In genomic region chr18:62245699-62246098, GRCh38 we compare ENCODE assay signal across 1 cellular context.
TF ChIP-seq lines count a peak whose summit lies in the region.

No MANE protein-coding gene starts in this region.

TF ChIP-seq in GM12878, 131 proteins besides CTCF, POLR2A, EP300 and RAD21 (continued from another document):
- TF ChIP-seq ZBTB11 (CRISPR knock-in tag; IDR thresholded peaks at IDR 0.05): no peak
- TF ChIP-seq, protein P1, sequence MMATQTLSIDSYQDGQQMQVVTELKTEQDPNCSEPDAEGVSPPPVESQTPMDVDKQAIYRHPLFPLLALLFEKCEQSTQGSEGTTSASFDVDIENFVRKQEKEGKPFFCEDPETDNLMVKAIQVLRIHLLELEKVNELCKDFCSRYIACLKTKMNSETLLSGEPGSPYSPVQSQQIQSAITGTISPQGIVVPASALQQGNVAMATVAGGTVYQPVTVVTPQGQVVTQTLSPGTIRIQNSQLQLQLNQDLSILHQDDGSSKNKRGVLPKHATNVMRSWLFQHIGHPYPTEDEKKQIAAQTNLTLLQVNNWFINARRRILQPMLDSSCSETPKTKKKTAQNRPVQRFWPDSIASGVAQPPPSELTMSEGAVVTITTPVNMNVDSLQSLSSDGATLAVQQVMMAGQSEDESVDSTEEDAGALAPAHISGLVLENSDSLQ (IDR thresholded peaks at IDR 0.05): no peak
- TF ChIP-seq, protein P2, sequence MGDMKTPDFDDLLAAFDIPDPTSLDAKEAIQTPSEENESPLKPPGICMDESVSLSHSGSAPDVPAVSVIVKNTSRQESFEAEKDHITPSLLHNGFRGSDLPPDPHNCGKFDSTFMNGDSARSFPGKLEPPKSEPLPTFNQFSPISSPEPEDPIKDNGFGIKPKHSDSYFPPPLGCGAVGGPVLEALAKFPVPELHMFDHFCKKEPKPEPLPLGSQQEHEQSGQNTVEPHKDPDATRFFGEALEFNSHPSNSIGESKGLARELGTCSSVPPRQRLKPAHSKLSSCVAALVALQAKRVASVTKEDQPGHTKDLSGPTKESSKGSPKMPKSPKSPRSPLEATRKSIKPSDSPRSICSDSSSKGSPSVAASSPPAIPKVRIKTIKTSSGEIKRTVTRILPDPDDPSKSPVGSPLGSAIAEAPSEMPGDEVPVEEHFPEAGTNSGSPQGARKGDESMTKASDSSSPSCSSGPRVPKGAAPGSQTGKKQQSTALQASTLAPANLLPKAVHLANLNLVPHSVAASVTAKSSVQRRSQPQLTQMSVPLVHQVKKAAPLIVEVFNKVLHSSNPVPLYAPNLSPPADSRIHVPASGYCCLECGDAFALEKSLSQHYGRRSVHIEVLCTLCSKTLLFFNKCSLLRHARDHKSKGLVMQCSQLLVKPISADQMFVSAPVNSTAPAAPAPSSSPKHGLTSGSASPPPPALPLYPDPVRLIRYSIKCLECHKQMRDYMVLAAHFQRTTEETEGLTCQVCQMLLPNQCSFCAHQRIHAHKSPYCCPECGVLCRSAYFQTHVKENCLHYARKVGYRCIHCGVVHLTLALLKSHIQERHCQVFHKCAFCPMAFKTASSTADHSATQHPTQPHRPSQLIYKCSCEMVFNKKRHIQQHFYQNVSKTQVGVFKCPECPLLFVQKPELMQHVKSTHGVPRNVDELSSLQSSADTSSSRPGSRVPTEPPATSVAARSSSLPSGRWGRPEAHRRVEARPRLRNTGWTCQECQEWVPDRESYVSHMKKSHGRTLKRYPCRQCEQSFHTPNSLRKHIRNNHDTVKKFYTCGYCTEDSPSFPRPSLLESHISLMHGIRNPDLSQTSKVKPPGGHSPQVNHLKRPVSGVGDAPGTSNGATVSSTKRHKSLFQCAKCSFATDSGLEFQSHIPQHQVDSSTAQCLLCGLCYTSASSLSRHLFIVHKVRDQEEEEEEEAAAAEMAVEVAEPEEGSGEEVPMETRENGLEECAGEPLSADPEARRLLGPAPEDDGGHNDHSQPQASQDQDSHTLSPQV (IDR thresholded peaks at IDR 0.05): no peak
- no peak for TF ChIP-seq SKIL (IDR thresholded peaks at IDR 0.05; ENCODE audit: low read depth, poor library complexity, severe bottlenecking)
- TF ChIP-seq YBX1 (IDR thresholded peaks at IDR 0.05): no peak
- no peak for TF ChIP-seq EED (IDR thresholded peaks at IDR 0.05; ENCODE audit: low read depth)
- no peak for TF ChIP-seq NBN (IDR thresholded peaks at IDR 0.05)
- no peak for TF ChIP-seq NR2C2 (IDR thresholded peaks at IDR 0.05; ENCODE audit: borderline replicate concordance, control insufficient read depth, insufficient read length, low read depth)
- no peak for TF ChIP-seq CREB1 (IDR thresholded peaks at IDR 0.05; ENCODE audit: low read depth)
- TF ChIP-seq SREBF1 (IDR thresholded peaks at IDR 0.05; ENCODE audit: low read length): no peak
- TF ChIP-seq, protein P3, sequence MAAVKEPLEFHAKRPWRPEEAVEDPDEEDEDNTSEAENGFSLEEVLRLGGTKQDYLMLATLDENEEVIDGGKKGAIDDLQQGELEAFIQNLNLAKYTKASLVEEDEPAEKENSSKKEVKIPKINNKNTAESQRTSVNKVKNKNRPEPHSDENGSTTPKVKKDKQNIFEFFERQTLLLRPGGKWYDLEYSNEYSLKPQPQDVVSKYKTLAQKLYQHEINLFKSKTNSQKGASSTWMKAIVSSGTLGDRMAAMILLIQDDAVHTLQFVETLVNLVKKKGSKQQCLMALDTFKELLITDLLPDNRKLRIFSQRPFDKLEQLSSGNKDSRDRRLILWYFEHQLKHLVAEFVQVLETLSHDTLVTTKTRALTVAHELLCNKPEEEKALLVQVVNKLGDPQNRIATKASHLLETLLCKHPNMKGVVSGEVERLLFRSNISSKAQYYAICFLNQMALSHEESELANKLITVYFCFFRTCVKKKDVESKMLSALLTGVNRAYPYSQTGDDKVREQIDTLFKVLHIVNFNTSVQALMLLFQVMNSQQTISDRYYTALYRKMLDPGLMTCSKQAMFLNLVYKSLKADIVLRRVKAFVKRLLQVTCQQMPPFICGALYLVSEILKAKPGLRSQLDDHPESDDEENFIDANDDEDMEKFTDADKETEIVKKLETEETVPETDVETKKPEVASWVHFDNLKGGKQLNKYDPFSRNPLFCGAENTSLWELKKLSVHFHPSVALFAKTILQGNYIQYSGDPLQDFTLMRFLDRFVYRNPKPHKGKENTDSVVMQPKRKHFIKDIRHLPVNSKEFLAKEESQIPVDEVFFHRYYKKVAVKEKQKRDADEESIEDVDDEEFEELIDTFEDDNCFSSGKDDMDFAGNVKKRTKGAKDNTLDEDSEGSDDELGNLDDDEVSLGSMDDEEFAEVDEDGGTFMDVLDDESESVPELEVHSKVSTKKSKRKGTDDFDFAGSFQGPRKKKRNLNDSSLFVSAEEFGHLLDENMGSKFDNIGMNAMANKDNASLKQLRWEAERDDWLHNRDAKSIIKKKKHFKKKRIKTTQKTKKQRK (IDR thresholded peaks at IDR 0.05; ENCODE audit: low read depth, low read length): no peak
- TF ChIP-seq IKZF2 (IDR thresholded peaks at IDR 0.05): no peak
- TF ChIP-seq DPF2 (IDR thresholded peaks at IDR 0.05): no peak
